In the genomic region with DNA sequence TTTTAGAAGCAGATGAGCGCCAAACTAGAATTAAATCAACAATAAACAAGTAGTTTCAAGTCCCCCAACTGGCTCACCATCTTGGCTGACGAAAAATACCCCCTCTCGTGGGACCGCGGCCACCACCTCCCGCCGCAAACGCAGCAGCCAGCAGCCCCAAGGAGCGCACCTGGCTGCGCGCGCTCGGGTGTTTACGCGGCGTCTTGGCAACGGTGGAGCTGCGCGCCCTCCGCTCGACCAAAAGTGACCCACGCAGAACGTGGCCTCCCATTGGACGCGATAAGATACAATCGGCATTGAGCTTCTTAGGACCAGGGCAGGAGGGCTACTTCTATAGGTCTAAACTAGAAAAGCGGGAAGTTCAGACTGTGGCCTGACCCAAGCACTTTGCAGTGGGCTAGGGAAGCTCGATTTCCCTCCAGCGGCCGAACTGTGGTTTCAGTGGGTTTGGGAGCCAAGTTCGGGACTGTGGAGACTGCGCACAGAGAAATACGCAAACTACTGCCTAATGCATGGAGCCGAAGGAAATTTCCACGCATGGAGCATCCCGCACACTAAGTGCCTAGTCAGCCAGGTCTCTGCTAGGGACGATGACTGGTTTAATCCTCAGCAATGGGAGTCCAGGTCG, we compare ENCODE assay signal across 8 cellular contexts.
DNase-seq lines count a peak whose midpoint lies in the region; ATAC-seq, FAIRE-seq and TF ChIP-seq lines count a peak whose summit lies in the region.

A gene with protein sequence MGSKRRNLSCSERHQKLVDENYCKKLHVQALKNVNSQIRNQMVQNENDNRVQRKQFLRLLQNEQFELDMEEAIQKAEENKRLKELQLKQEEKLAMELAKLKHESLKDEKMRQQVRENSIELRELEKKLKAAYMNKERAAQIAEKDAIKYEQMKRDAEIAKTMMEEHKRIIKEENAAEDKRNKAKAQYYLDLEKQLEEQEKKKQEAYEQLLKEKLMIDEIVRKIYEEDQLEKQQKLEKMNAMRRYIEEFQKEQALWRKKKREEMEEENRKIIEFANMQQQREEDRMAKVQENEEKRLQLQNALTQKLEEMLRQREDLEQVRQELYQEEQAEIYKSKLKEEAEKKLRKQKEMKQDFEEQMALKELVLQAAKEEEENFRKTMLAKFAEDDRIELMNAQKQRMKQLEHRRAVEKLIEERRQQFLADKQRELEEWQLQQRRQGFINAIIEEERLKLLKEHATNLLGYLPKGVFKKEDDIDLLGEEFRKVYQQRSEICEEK (minus strand): TSS at position 245 of the 628 bp plus-strand sequence. CDS start 165 bp downstream, at position 80.

- peak; percentile 98 for FAIRE-seq in islet of Langerhans (lab: Jason Lieb, UNC)

- H3K36me3 ChIP-seq in WERI-Rb-1: no peaks in the 10 kb centered on the region

- peak within 1 kb of the TSS; percentile 52 for H3K27ac ChIP-seq in WERI-Rb-1

- TF ChIP-seq CTCF in AG09309 (IDR thresholded peaks at IDR 0.05; ENCODE audit: control insufficient read depth, insufficient read depth, low read depth, low read length, missing control alignments) (no peak), WERI-Rb-1 (IDR thresholded peaks at IDR 0.05; ENCODE audit: low read depth, low read length) (no peak)

- H3K4me3 ChIP-seq in AG09309 (ENCODE audit: control insufficient read depth, low read depth, low read length) (peak within 1 kb of the TSS; percentile 57), WERI-Rb-1 (ENCODE audit: low read depth, low read length) (peak within 1 kb of the TSS; percentile 84)

- no peaks in the 10 kb centered on the region for H3K27me3 ChIP-seq in WERI-Rb-1 (ENCODE audit: insufficient read depth, low read depth, severe bottlenecking)

- DNase-seq in AG09309 (ENCODE audit: low read depth): peak; percentile 73
- DNase-seq in NCI-H2196 (lab: John Stamatoyannopoulos, UW; ENCODE audit: unreplicated experiment): peak; percentile 86
- DNase-seq in WERI-Rb-1: peak; percentile 90
- DNase-seq in cerebellar nuclear complex (lab: John Stamatoyannopoulos, UW): peak; percentile 31 to 81
- peak; percentile 45 to 64 for DNase-seq in stimulated activated CD4-positive, alpha-beta T cell treated with anti-CD3 and anti-CD28 coated beads, Interleukin-12 subunit alpha, Interleukin-12 subunit beta, amount 100 ng/mL, for 24 hours (ENCODE audit: low read depth in 2 of 2)

- ATAC-seq in GM18873 (IDR thresholded peaks at IDR 0.05; ENCODE audit: low FRiP score, unreplicated experiment) (peak; percentile 98), HG03103 (IDR thresholded peaks at IDR 0.05; ENCODE audit: low read depth, unreplicated experiment) (peak; percentile 98)

- H3K9me3 ChIP-seq in WERI-Rb-1 (ENCODE audit: severe bottlenecking): no peaks in the 10 kb centered on the region

Comparison
In these comparisons a context has a peak if more than half of its experiments do, and no peak if none do; other contexts are left out.
1. Peak in every context shown above with its lines: DNase-seq, ATAC-seq, H3K4me3 ChIP-seq and H3K27ac ChIP-seq.